In the genomic region with DNA sequence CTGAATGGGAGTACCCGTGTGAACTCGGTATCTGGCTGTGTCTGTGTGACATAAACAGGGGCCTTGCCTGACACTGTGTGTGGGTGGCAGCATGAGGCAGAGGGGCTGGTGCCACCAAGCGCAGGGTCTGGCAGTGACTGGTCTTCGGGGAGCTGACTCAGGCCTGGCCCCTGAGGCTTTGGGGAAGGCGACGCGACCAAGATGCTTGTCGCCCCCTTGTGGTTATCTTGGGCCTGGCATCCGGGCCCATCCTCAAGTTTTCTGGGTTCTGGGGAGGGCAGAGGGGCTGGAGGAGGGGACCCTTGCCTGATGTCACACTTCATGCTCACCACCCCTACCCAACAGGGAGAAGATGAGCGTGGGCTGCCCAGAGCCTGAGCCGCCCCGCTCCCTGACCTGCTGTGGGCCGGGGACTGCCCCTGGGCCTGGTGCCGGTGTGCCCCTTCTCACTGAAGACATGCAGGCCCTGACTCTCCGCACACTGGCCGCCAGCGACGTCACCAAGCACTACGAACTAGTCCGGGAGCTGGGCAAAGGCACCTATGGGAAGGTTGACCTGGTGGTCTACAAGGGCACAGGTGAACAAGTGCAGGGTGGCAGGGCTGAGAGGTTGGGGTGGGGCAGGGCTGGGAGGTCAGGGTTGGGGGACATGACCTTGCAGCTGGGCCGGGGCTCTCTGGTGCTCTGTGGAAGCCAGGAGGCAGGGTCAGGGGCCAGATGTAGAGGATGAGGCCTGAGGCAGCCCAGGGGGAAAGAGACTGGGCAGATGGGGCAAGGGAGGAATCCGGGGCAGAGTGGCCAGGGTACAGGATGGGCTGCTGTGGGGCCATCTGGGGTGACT, we compare ENCODE assay signal across 8 cellular contexts. TPM values are rescaled to one million over a fixed set of nuclear protein-coding genes. Genes with fewer than 3 reads are reported as not detected.
DNase-seq lines count a peak whose midpoint lies in the region; TF ChIP-seq lines count a peak whose summit lies in the region.

No MANE protein-coding gene starts in this region.

- no peak overlapping the region for H2AFZ ChIP-seq in OCI-LY1 (ENCODE audit: low read length)

- TF ChIP-seq POLR2A in thyroid gland (IDR thresholded peaks at IDR 0.05), result no peak

- H3K36me3 Mint-ChIP-seq in activated T-cell treated with anti-CD3 and anti-CD28 coated beads, Interleukin-2, amount 50 U/mL, for 24 hours (ENCODE audit: low read depth), result peaks cover 6% of the 10 kb centered on the region
- H3K36me3 Mint-ChIP-seq in osteocyte (ENCODE audit: unreplicated experiment), result no peaks in the 10 kb centered on the region

- no peaks in the 10 kb centered on the region for H3K36me3 ChIP-seq in OCI-LY1 (ENCODE audit: insufficient read depth, low read length)
- no peaks in the 10 kb centered on the region for H3K36me3 ChIP-seq in thyroid gland

- no peak overlapping the region for H3K9ac ChIP-seq in OCI-LY1 (ENCODE audit: low read length)

- H3K4me3 ChIP-seq in OCI-LY1 (ENCODE audit: low read depth, low read length, poor library complexity, severe bottlenecking) (no peak overlapping the region), thyroid gland (replicated peaks in 1 of 3) (no peak overlapping the region)

- peaks cover 27% of the 10 kb centered on the region for H3K4me1 Mint-ChIP-seq in activated T-cell treated with anti-CD3 and anti-CD28 coated beads, Interleukin-2, amount 50 U/mL, for 24 hours (ENCODE audit: low read depth)
- H3K4me1 Mint-ChIP-seq in osteocyte (ENCODE audit: unreplicated experiment), result no peaks in the 10 kb centered on the region

- no peaks in the 10 kb centered on the region for H3K79me2 ChIP-seq in OCI-LY1 (ENCODE audit: insufficient read depth, low read length)

- no peak overlapping the region for H3K4me2 ChIP-seq in OCI-LY1 (ENCODE audit: low read length)

- H3K9me3 Mint-ChIP-seq in activated T-cell treated with anti-CD3 and anti-CD28 coated beads, Interleukin-2, amount 50 U/mL, for 24 hours, result no peaks in the 10 kb centered on the region
- no peaks in the 10 kb centered on the region for H3K9me3 Mint-ChIP-seq in osteocyte (ENCODE audit: unreplicated experiment)

- H3K27ac ChIP-seq in OCI-LY1 (ENCODE audit: low read depth, low read length, poor library complexity, severe bottlenecking) (no peak overlapping the region), thyroid gland (no peak overlapping the region)

- H3K9me3 ChIP-seq in OCI-LY1 (ENCODE audit: low read length) (no peaks in the 10 kb centered on the region), thyroid gland (no peaks in the 10 kb centered on the region)

- DNase-seq in NK-92 treated with Interleukin-12 subunit alpha and Interleukin-12 subunit beta, amount 100 ng/mL, for 24 hours (lab: John Stamatoyannopoulos, UW), result peak; percentile 45
- DNase-seq in NK-92 (lab: John Stamatoyannopoulos, UW; ENCODE audit: unreplicated experiment) (no peak), fibroblast of gingiva (ENCODE audit: low read depth) (peak; percentile 16), osteocyte (ENCODE audit: extremely low spot score, unreplicated experiment) (no peak), thyroid gland (peak; percentile 57 to 60), NCI-H2029 (lab: John Stamatoyannopoulos, UW) (no peak)
- DNase-seq in activated T-cell treated with anti-CD3 and anti-CD28 coated beads, Interleukin-2, amount 50 U/mL, for 24 hours, result peak; percentile 84

- no peak overlapping the region for H3K4me3 Mint-ChIP-seq in activated T-cell treated with anti-CD3 and anti-CD28 coated beads, Interleukin-2, amount 50 U/mL, for 24 hours
- no peak overlapping the region for H3K4me3 Mint-ChIP-seq in osteocyte (ENCODE audit: unreplicated experiment)

- H3K27me3 Mint-ChIP-seq in activated T-cell treated with anti-CD3 and anti-CD28 coated beads, Interleukin-2, amount 50 U/mL, for 24 hours, result no peaks in the 10 kb centered on the region
- no peaks in the 10 kb centered on the region for H3K27me3 Mint-ChIP-seq in osteocyte (ENCODE audit: unreplicated experiment)

- peak overlapping the region; percentile 37 for H3K27ac Mint-ChIP-seq in activated T-cell treated with anti-CD3 and anti-CD28 coated beads, Interleukin-2, amount 50 U/mL, for 24 hours
- no peak overlapping the region for H3K27ac Mint-ChIP-seq in osteocyte (ENCODE audit: unreplicated experiment)

- intact Hi-C loops in thyroid gland (cut with DNase I), result loop anchor here (2.0 kb wide), 1 partner anchor 38 kb away; no protein-coding TSS in a partner anchor

- H3K9me2 ChIP-seq in OCI-LY1 (ENCODE audit: low read depth, low read length), result no peaks in the 10 kb centered on the region

- WGBS in thyroid gland, 2 donors, result 45 to 63% methylated on average over 11 to 17 of the region's 22 CpGs

- no peaks in the 10 kb centered on the region for H4K20me1 ChIP-seq in OCI-LY1 (ENCODE audit: insufficient read depth, low read length)

- TF ChIP-seq CTCF in OCI-LY1 (IDR thresholded peaks at IDR 0.05; ENCODE audit: low read length) (peak; percentile 87), osteocyte (IDR thresholded peaks at IDR 0.05) (peak; percentile 88), thyroid gland (IDR thresholded peaks at IDR 0.05) (peak; percentile 51 to 85 (median 68))

- H3F3A ChIP-seq in OCI-LY1 (ENCODE audit: insufficient read depth, low read length), result no peaks in the 10 kb centered on the region

- H3K27me3 ChIP-seq in OCI-LY1 (ENCODE audit: insufficient read depth, low read length) (no peaks in the 10 kb centered on the region), thyroid gland (no peaks in the 10 kb centered on the region)

- H3K4me1 ChIP-seq in OCI-LY1 (ENCODE audit: insufficient read depth, low read length, severe bottlenecking), result no peaks in the 10 kb centered on the region
- no peaks in the 10 kb centered on the region for H3K4me1 ChIP-seq in thyroid gland

RNA-seq across cellular contexts. Expression of gene SBK1, which starts 24.9 kb away (rescaled TPM):
- total RNA-seq in osteocyte, result 4.9 and 5.0 TPM in 2 replicates
- 1 to 10 TPM; 2.8 to 6.8 (median 4.8) TPM for total RNA-seq in thyroid gland

RNA-seq across cellular contexts. Expression of gene NPIPB6, which starts 46.0 kb away (rescaled TPM):
- 5.2 and 7.0 TPM in 2 replicates for total RNA-seq in osteocyte
- total RNA-seq in thyroid gland, result 10 to 100 TPM in 1 of 4 donors, 1 to 10 TPM in 2, not detected in 1; 2.5 to 10.5 (median 6.3) TPM

Comparison
In these comparisons a context has a peak if more than half of its experiments do, and no peak if none do; other contexts are left out.
1. DNase-seq: peak in NK-92 treated with Interleukin-12 subunit alpha and Interleukin-12 subunit beta, amount 100 ng/mL, for 24 hours (single experiment), activated T-cell treated with anti-CD3 and anti-CD28 coated beads, Interleukin-2, amount 50 U/mL, for 24 hours (single experiment), fibroblast of gingiva (single experiment) and thyroid gland (2 of 2); none in NK-92 (single experiment), osteocyte (single experiment) and NCI-H2029 (single experiment).
2. Peak in every context shown above with its lines, with median percentiles within 50 percentile points of each other: CTCF ChIP-seq.